Comparison of ENCODE assay signal across 13 cellular contexts in genomic region chr5:37735649-37736347, GRCh38.
DNase-seq lines count a peak whose midpoint lies in the region; ATAC-seq and TF ChIP-seq lines count a peak whose summit lies in the region.
"Had no signal": no experiment of that assay in that cellular context is flagged by ENCODE, and none has a peak within 500 bp of the region (broad histone marks: within the 10 kb centered on the region; RNA-seq: fewer than 3 reads in every experiment).

No MANE protein-coding gene starts in this region.

- CTCF ChIA-PET in SK-N-SH (lab: Yijun Ruan, JAX) (interaction anchor here (2.7 kb wide), 1 partner anchor 12 kb away, joined by 7 read pairs; no protein-coding TSS in a partner anchor), GM10248 (lab: Yijun Ruan, JAX) (interaction anchor here (1.1 to 2.7 kb wide), 2 partner anchors 9 to 12 kb away, joined by 5 to 18 read pairs; no protein-coding TSS in a partner anchor)

- no peaks in the 10 kb centered on the region for H3K9me2 ChIP-seq in SK-N-SH

- H3K36me3 ChIP-seq in left ventricle myocardium inferior (peaks cover 15% of the 10 kb centered on the region), SK-N-SH (replicated peaks in 1 of 2; ENCODE audit: control insufficient read depth in 1 of 2, insufficient read depth in 2 of 2, low read length in 1 of 2) (peaks cover 0 to 16% of the 10 kb centered on the region in 2 experiments), testis (ENCODE audit: low read depth, missing control alignments) (no peaks in the 10 kb centered on the region)

- DNase-seq in right cardiac atrium (peak in 2 of 3 donors; percentile 20 to 50), left ventricle myocardium inferior (no peak), SK-N-SH (no peak), head of caudate nucleus (peak; percentile 35 to 91 (median 76)), GM10248 (ENCODE audit: extremely low spot score) (no peak), activated gamma-delta T cell treated with Interleukin-2 at 50 U/mL for 16 hours (no peak), OCI-M2 (lab: John Stamatoyannopoulos, UW; ENCODE audit: unreplicated experiment) (no peak), testis (no peak)
- DNase-seq: AML-193, aorta, islet precursor cell, NCI-H2081 treated with DMSO at 0.1 percent for 48 hours, upper lobe of right lung had no signal

- 0 out of 2 replicates have a peak overlapping the region, but pooled peaks have one; percentile 1 for H2AFZ ChIP-seq in SK-N-SH (ENCODE audit: low read depth)

- H3K9me3 ChIP-seq in right cardiac atrium (ENCODE audit: control insufficient read depth, low read length): no peaks in the 10 kb centered on the region
- H3K9me3 ChIP-seq in left ventricle myocardium inferior (replicated peaks): no peaks in the 10 kb centered on the region
- no peaks in the 10 kb centered on the region for H3K9me3 ChIP-seq in SK-N-SH
- H3K9me3 ChIP-seq in testis: no peaks in the 10 kb centered on the region
- H3K9me3 ChIP-seq: upper lobe of right lung had no signal

- no peaks in the 10 kb centered on the region for H3K79me2 ChIP-seq in SK-N-SH (ENCODE audit: insufficient read depth)

- intact Hi-C loops in right cardiac atrium (cut with DNase I): no loop called here
- intact Hi-C loops in left ventricle myocardium inferior (cut with micrococcal nuclease): no loop called here
- intact Hi-C loops in head of caudate nucleus (cut with DNase I): no loop called here
- intact Hi-C loops in testis (cut with DNase I; ENCODE audit: low total_unique reads): no loop called here

- H3K4me2 ChIP-seq in SK-N-SH: peak overlapping the region; percentile 74

- H3K27me3 ChIP-seq in right cardiac atrium (ENCODE audit: control insufficient read depth, insufficient read depth) (no peaks in the 10 kb centered on the region), left ventricle myocardium inferior (ENCODE audit: low read depth) (no peaks in the 10 kb centered on the region), SK-N-SH (ENCODE audit: insufficient read depth) (no peaks in the 10 kb centered on the region), testis (no peaks in the 10 kb centered on the region)
- H3K27me3 ChIP-seq: upper lobe of right lung had no signal

- POLR2A ChIA-PET in SK-N-SH (lab: Yijun Ruan, JAX) (no interaction called here), GM10248 (lab: Yijun Ruan, JAX) (no interaction called here)

- TF ChIP-seq EP300 in SK-N-SH (IDR thresholded peaks at IDR 0.05; ENCODE audit: borderline replicate concordance in 1 of 2, low read depth in 1 of 2, low read length in 1 of 2): no peak

- WGBS in right cardiac atrium: 53% methylated on average over 4 of the region's 4 CpGs
- 44% methylated on average over 4 of the region's 4 CpGs for WGBS in SK-N-SH (ENCODE audit: low lambda C conversion rate)
- 62 to 64% methylated on average over 4 of the region's 4 CpGs for whole genome bisulfite sequencing in testis, 2 donors

- no peak overlapping the region for H3K27ac ChIP-seq in right cardiac atrium (ENCODE audit: low read length)
- no peak overlapping the region for H3K27ac ChIP-seq in left ventricle myocardium inferior (replicated peaks)
- H3K27ac ChIP-seq in SK-N-SH (ENCODE audit: low read depth in 2 of 2, low read length in 1 of 2): peak overlapping the region in 1 of 2 experiments; percentile 56; a peak in 2 of 4 replicates
- no peak overlapping the region for H3K27ac ChIP-seq in testis
- H3K27ac ChIP-seq: upper lobe of right lung had no signal

- TF ChIP-seq RAD21 in SK-N-SH (IDR thresholded peaks at IDR 0.05; ENCODE audit: low read length): no peak

- H4K20me1 ChIP-seq in SK-N-SH (ENCODE audit: insufficient read depth): no peaks in the 10 kb centered on the region

- H3F3A ChIP-seq in SK-N-SH (replicated peaks; ENCODE audit: insufficient read depth): peaks cover 53% of the 10 kb centered on the region

- TF ChIP-seq CTCF in left ventricle myocardium inferior (IDR thresholded peaks at IDR 0.05; ENCODE audit: borderline replicate concordance): no peak
- TF ChIP-seq CTCF in SK-N-SH (IDR thresholded peaks at IDR 0.05): no peak
- TF ChIP-seq CTCF in GM10248 (IDR thresholded peaks at IDR 0.05; ENCODE audit: control extremely low read depth, extremely low read depth, low read depth, missing control alignments): no peak
- TF ChIP-seq CTCF in testis (IDR thresholded peaks at IDR 0.05): no peak

- H3K9ac ChIP-seq in SK-N-SH: peak overlapping the region; percentile 5; the same call in 1 of the 2 replicates

- H3K4me3 ChIP-seq in right cardiac atrium (ENCODE audit: low read length): no peak overlapping the region
- H3K4me3 ChIP-seq in left ventricle myocardium inferior: no peak overlapping the region
- peak overlapping the region in 1 of 2 experiments; percentile 30; a peak in 1 of 4 replicates for H3K4me3 ChIP-seq in SK-N-SH (ENCODE audit: low read depth in 2 of 2, low read length in 1 of 2)
- H3K4me3 ChIP-seq in testis: no peak overlapping the region
- H3K4me3 ChIP-seq: upper lobe of right lung had no signal

- TF ChIP-seq POLR2A in testis (IDR thresholded peaks at IDR 0.05): no peak

- H3K4me1 ChIP-seq in right cardiac atrium (ENCODE audit: control insufficient read depth, insufficient read depth, low read length): no peaks in the 10 kb centered on the region
- H3K4me1 ChIP-seq in left ventricle myocardium inferior: peaks cover 8% of the 10 kb centered on the region
- H3K4me1 ChIP-seq in SK-N-SH (ENCODE audit: control insufficient read depth in 1 of 2, insufficient read depth in 2 of 2, low read depth in 1 of 2, low read length in 1 of 2): peaks cover 0 to 35% of the 10 kb centered on the region in 2 experiments; a peak in 3 of 4 replicates
- peaks cover 3% of the 10 kb centered on the region for H3K4me1 ChIP-seq in testis
- H3K4me1 ChIP-seq: upper lobe of right lung had no signal

- no peak for ATAC-seq in right cardiac atrium
- ATAC-seq: upper lobe of right lung had no signal

TF ChIP-seq in SK-N-SH, 30 proteins besides CTCF, POLR2A, EP300 and RAD21:
- TF ChIP-seq ZBTB33 (IDR thresholded peaks at IDR 0.05; ENCODE audit: borderline replicate concordance, low read depth) (no peak), ELF1 (IDR thresholded peaks at IDR 0.05) (no peak), SMC3 (IDR thresholded peaks at IDR 0.05; ENCODE audit: low read depth, low read length) (no peak), RXRA (IDR thresholded peaks at IDR 0.05; ENCODE audit: borderline replicate concordance, low read depth) (no peak), YY1 (IDR thresholded peaks at IDR 0.05; ENCODE audit: low read depth) (no peak), POLR2AphosphoS5 (IDR thresholded peaks at IDR 0.05; ENCODE audit: low read depth, low read length) (no peak), SIN3A (IDR thresholded peaks at IDR 0.05; ENCODE audit: borderline replicate concordance, low read depth, low read length) (no peak), NFIC (IDR thresholded peaks at IDR 0.05; ENCODE audit: borderline replicate concordance) (peak; percentile 79), RCOR1 (IDR thresholded peaks at IDR 0.05; ENCODE audit: low read length) (no peak), TAF1 (IDR thresholded peaks at IDR 0.05; ENCODE audit: borderline replicate concordance, low read depth, low read length) (no peak)
- TF ChIP-seq, protein P1, sequence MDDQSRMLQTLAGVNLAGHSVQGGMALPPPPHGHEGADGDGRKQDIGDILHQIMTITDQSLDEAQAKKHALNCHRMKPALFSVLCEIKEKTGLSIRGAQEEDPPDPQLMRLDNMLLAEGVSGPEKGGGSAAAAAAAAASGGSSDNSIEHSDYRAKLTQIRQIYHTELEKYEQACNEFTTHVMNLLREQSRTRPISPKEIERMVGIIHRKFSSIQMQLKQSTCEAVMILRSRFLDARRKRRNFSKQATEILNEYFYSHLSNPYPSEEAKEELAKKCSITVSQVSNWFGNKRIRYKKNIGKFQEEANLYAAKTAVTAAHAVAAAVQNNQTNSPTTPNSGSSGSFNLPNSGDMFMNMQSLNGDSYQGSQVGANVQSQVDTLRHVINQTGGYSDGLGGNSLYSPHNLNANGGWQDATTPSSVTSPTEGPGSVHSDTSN (IDR thresholded peaks at IDR 0.05): peak; percentile 84
TF ChIP-seq in SK-N-SH: peak in this region for 2.

Comparison
In these comparisons a context has a peak if more than half of its experiments do, and no peak if none do; other contexts are left out.
1. DNase-seq: peak in right cardiac atrium (2 of 3) and head of caudate nucleus (42 of 42); none in left ventricle myocardium inferior (single experiment), SK-N-SH (single experiment), GM10248 (single experiment), activated gamma-delta T cell treated with Interleukin-2 at 50 U/mL for 16 hours (single experiment), OCI-M2 (single experiment) and testis (single experiment).